Comparison of ENCODE assay signal across 25 cellular contexts in genomic region chr1:6501414-6501813, GRCh38. TPM values are rescaled to one million over a fixed set of nuclear protein-coding genes. Genes with fewer than 3 reads are reported as not detected.
DNase-seq lines count a peak whose midpoint lies in the region; ATAC-seq and TF ChIP-seq lines count a peak whose summit lies in the region.
"Had no signal": no experiment of that assay in that cellular context is flagged by ENCODE, and none has a peak within 500 bp of the region (broad histone marks: within the 10 kb centered on the region; RNA-seq: fewer than 3 reads in every experiment).

No MANE protein-coding gene starts in this region.

- H4K20me1 ChIP-seq in BLaER1 treated with 17β-estradiol and CSF1 and Interleukin-3, amounts not matched to agents 10 nM and 100 nM = peaks cover 0 to 85% (median 12%) of the 10 kb centered on the region in 11 experiments; a peak in 14 of 22 replicates
- H4K20me1 ChIP-seq in IMR-90 (ENCODE audit: insufficient read depth, low read length) (no peaks in the 10 kb centered on the region), OCI-LY7 (ENCODE audit: insufficient read depth, low read length) (no peaks in the 10 kb centered on the region)

- peaks cover 6% of the 10 kb centered on the region for H3K79me2 ChIP-seq in trophoblast cell (ENCODE audit: control insufficient read depth, insufficient read depth, low read length, poor library complexity)
- H3K79me2 ChIP-seq in OCI-LY7 (ENCODE audit: insufficient read depth, low read depth, low read length) = no peaks in the 10 kb centered on the region

- H3K9me2 ChIP-seq in OCI-LY7 (ENCODE audit: insufficient read depth, low read length) = no peaks in the 10 kb centered on the region

- no peak overlapping the region for H2BK15ac ChIP-seq in IMR-90 (ENCODE audit: low read depth, low read length)

- H3K27me3 Mint-ChIP-seq in dendritic cell treated with granulocyte-macrophage colony-stimulating factor and Interleukin-4, amounts not matched to agents 40 ng/mL and 50 ng/mL, for 4 days = peaks cover 65% of the 10 kb centered on the region

- no peaks in the 10 kb centered on the region for H3K36me3 ChIP-seq in BLaER1 treated with 17β-estradiol and CSF1 and Interleukin-3, amounts not matched to agents 10 nM and 100 nM
- H3K36me3 ChIP-seq in IMR-90 (ENCODE audit: control insufficient read depth, insufficient read depth, low read length) (no peaks in the 10 kb centered on the region), trophoblast cell (ENCODE audit: control insufficient read depth in 1 of 2, insufficient read depth in 2 of 2, low read length in 2 of 2) (no peaks in the 10 kb centered on the region), OCI-LY7 (ENCODE audit: insufficient read depth, low read length) (no peaks in the 10 kb centered on the region)
- H3K36me3 ChIP-seq: MG63, thyroid gland had no signal

- intact Hi-C loops in IMR-90 (cut with micrococcal nuclease) (no loop called here), OCI-LY7 (cut with micrococcal nuclease; ENCODE audit: unreplicated experiment) (no loop called here)
- intact Hi-C loops in dendritic cell treated with granulocyte-macrophage colony-stimulating factor and Interleukin-4, amounts not matched to agents 40 ng/mL and 50 ng/mL, for 4 days (cut with micrococcal nuclease) = no loop called here

- TF ChIP-seq CTCF in IMR-90 (conservative IDR thresholded peaks at IDR 0.05; ENCODE audit: low read depth, low read length) = no peak
- no peak for TF ChIP-seq CTCF in OCI-LY7 (conservative IDR thresholded peaks at IDR 0.05; ENCODE audit: low read length)

- peaks cover 54 to 96% (median 82%) of the 10 kb centered on the region in 10 experiments for H3K4me1 ChIP-seq in BLaER1 treated with 17β-estradiol and CSF1 and Interleukin-3, amounts not matched to agents 10 nM and 100 nM
- H3K4me1 ChIP-seq in IMR-90 (ENCODE audit: control insufficient read depth, insufficient read depth, low read length) = peaks cover 4% of the 10 kb centered on the region
- H3K4me1 ChIP-seq in trophoblast cell (ENCODE audit: control insufficient read depth in 1 of 2, insufficient read depth in 2 of 2, low read length in 2 of 2) = peaks cover 19 to 29% of the 10 kb centered on the region in 2 experiments
- no peaks in the 10 kb centered on the region for H3K4me1 ChIP-seq in OCI-LY7 (ENCODE audit: insufficient read depth, low read length, poor library complexity, severe bottlenecking)

- H3K9me3 Mint-ChIP-seq in dendritic cell treated with granulocyte-macrophage colony-stimulating factor and Interleukin-4, amounts not matched to agents 40 ng/mL and 50 ng/mL, for 4 days = no peaks in the 10 kb centered on the region
- H3K9me3 Mint-ChIP-seq: activated CD4-positive, alpha-beta memory T cell treated with anti-CD3 and anti-CD28 coated beads, Interleukin-2, amount 10 ng/mL, durations not matched to agents 7 days and 5 days; CD4-positive, alpha-beta T cell had no signal

- H4K91ac ChIP-seq in IMR-90 (ENCODE audit: insufficient read depth, low read depth, low read length) (no peak overlapping the region; the same call in 1 of the 2 replicates), trophoblast cell (ENCODE audit: low read depth, low read length) (no peak overlapping the region)

- POLR2A ChIA-PET in IMR-90 (lab: Charles Lee; ENCODE audit: unreplicated experiment) (no interaction called here), OCI-LY7 (lab: Charles Lee) (no interaction called here)

- no peak overlapping the region for H2AK9ac ChIP-seq in IMR-90 (replicated peaks; ENCODE audit: low read depth, low read length, poor library complexity)

- no peak overlapping the region for H4K12ac ChIP-seq in trophoblast cell (ENCODE audit: low read depth, low read length)

- H3K36me3 Mint-ChIP-seq in dendritic cell treated with granulocyte-macrophage colony-stimulating factor and Interleukin-4, amounts not matched to agents 40 ng/mL and 50 ng/mL, for 4 days (ENCODE audit: low read depth) = no peaks in the 10 kb centered on the region

- DNase-seq in IMR-90 = no peak
- DNase-seq in trophoblast cell = no peak
- DNase-seq in OCI-LY7 (ENCODE audit: low spot score) = no peak
- no peak for DNase-seq in DMS53 treated with DMSO at 0.1 percent for 48 hours (lab: John Stamatoyannopoulos, UW; ENCODE audit: unreplicated experiment)
- DNase-seq in DMS153 treated with DMSO at 0.1 percent for 48 hours (lab: John Stamatoyannopoulos, UW; ENCODE audit: unreplicated experiment) = no peak
- DNase-seq: activated CD4-positive, alpha-beta memory T cell treated with anti-CD3 and anti-CD28 coated beads, Interleukin-2, amount 10 ng/mL, durations not matched to agents 7 days and 5 days; activated gamma-delta T cell; activated T-cell treated with anti-CD3 and anti-CD28 coated beads for 4 hours; CD4-positive, alpha-beta T cell; dorsolateral prefrontal cortex; glutamatergic neuron; kidney glomerular epithelial cell; mammary epithelial cell; MG63; NCI-H1436; NCI-H2107; PC-3; SHP77; stimulated activated CD4-positive, alpha-beta T cell treated with anti-CD3 and anti-CD28 coated beads, Interleukin-4, amount 100 ng/mL, for 4 hours; stimulated activated naive CD4-positive, alpha-beta T cell had no signal

- H3K9me1 ChIP-seq in IMR-90 (ENCODE audit: insufficient read depth, low read length) = no peaks in the 10 kb centered on the region

- H4K8ac ChIP-seq in IMR-90 (ENCODE audit: low read depth in 2 of 2, low read length in 2 of 2) (no peak overlapping the region), trophoblast cell (ENCODE audit: low read depth, low read length) (no peak overlapping the region)

- peak overlapping the region; percentile 59 for H3K27ac Mint-ChIP-seq in dendritic cell treated with granulocyte-macrophage colony-stimulating factor and Interleukin-4, amounts not matched to agents 40 ng/mL and 50 ng/mL, for 4 days
- H3K27ac Mint-ChIP-seq: activated CD4-positive, alpha-beta memory T cell treated with anti-CD3 and anti-CD28 coated beads, Interleukin-2, amount 10 ng/mL, durations not matched to agents 7 days and 5 days; CD4-positive, alpha-beta T cell had no signal

- peaks cover 65% of the 10 kb centered on the region for H3K4me1 Mint-ChIP-seq in dendritic cell treated with granulocyte-macrophage colony-stimulating factor and Interleukin-4, amounts not matched to agents 40 ng/mL and 50 ng/mL, for 4 days (ENCODE audit: low read depth)

- H3K79me1 ChIP-seq in IMR-90 (ENCODE audit: low read depth in 1 of 2, low read length in 2 of 2) (no peaks in the 10 kb centered on the region), trophoblast cell (ENCODE audit: low read length) (peaks cover 22% of the 10 kb centered on the region)

- H2BK120ac ChIP-seq in IMR-90 (ENCODE audit: low read depth, low read length) (no peak overlapping the region), trophoblast cell (ENCODE audit: insufficient read depth, low read length, poor library complexity) (no peak overlapping the region)

- H2AFZ ChIP-seq in IMR-90 (replicated peaks; ENCODE audit: low read length, poor library complexity) (peak overlapping the region; percentile 43), trophoblast cell (ENCODE audit: insufficient read depth, low read length, poor library complexity) (no peak overlapping the region), OCI-LY7 (ENCODE audit: low read length) (no peak overlapping the region)

- dilution Hi-C loops in IMR-90 (cut with HindIII; ENCODE audit: low sequenced_read_pairs, unreplicated experiment) = no loop called here

- 100% methylated on average over 2 of the region's 9 CpGs; no CpG with 5 or more reads in 1 of the 2 experiments for WGBS in IMR-90 (ENCODE audit: extremely low coverage in 2 of 2, insufficient read length in 1 of 2), 2 experiments
- no CpG with 5 or more reads among the region's 9 CpGs for WGBS in trophoblast cell (ENCODE audit: extremely low coverage, insufficient coverage, insufficient read length)

- no peak overlapping the region for H3K4me3 Mint-ChIP-seq in dendritic cell treated with granulocyte-macrophage colony-stimulating factor and Interleukin-4, amounts not matched to agents 40 ng/mL and 50 ng/mL, for 4 days
- H3K4me3 Mint-ChIP-seq: activated CD4-positive, alpha-beta memory T cell treated with anti-CD3 and anti-CD28 coated beads, Interleukin-2, amount 10 ng/mL, durations not matched to agents 7 days and 5 days; CD4-positive, alpha-beta T cell had no signal

- no peak overlapping the region; the same call in 1 of the 2 replicates for H2AK5ac ChIP-seq in IMR-90 (ENCODE audit: low read depth, low read length)
- H2AK5ac ChIP-seq in trophoblast cell (ENCODE audit: low read length) = peak overlapping the region; percentile 23

- BruUV-seq in IMR-90 (replicated peaks; lab: Mats Ljungman, UMichigan) = no TSS peak
- no TSS peak for BruUV-seq in OCI-LY7 (replicated peaks; lab: Mats Ljungman, UMichigan)

- H2BK12ac ChIP-seq in trophoblast cell (ENCODE audit: low read length) = peak overlapping the region; percentile 42

- H2BK5ac ChIP-seq in IMR-90 (ENCODE audit: low read depth, low read length, poor library complexity, severe bottlenecking) (no peak overlapping the region), trophoblast cell (ENCODE audit: low read depth, low read length, poor library complexity) (no peak overlapping the region)

- H3K9me3 ChIP-seq in BLaER1 treated with 17β-estradiol and CSF1 and Interleukin-3, amounts not matched to agents 10 nM and 100 nM (replicated peaks in 1 of 11) = no peaks in the 10 kb centered on the region
- H3K9me3 ChIP-seq in IMR-90 (ENCODE audit: control insufficient read depth, insufficient read depth, low read length) (no peaks in the 10 kb centered on the region), trophoblast cell (ENCODE audit: insufficient read depth, low read depth, low read length) (peaks cover 2% of the 10 kb centered on the region), OCI-LY7 (ENCODE audit: low read length) (no peaks in the 10 kb centered on the region)
- H3K9me3 ChIP-seq: MG63, thyroid gland had no signal

- no peak overlapping the region for H3K56ac ChIP-seq in IMR-90 (ENCODE audit: extremely low read depth, insufficient read depth, low read length)

- TF ChIP-seq POLR2A in IMR-90 (IDR thresholded peaks at IDR 0.05; ENCODE audit: low read depth, low read length) = no peak

- ATAC-seq in IMR-90 (ENCODE audit: low read depth) = no peak
- ATAC-seq: PC-3 had no signal

- peaks cover 0 to 85% (median 6%) of the 10 kb centered on the region in 11 experiments; a peak in 17 of 22 replicates for H3K27me3 ChIP-seq in BLaER1 treated with 17β-estradiol and CSF1 and Interleukin-3, amounts not matched to agents 10 nM and 100 nM
- peaks cover 7% of the 10 kb centered on the region for H3K27me3 ChIP-seq in IMR-90 (ENCODE audit: control insufficient read depth, insufficient read depth, low read length)
- H3K27me3 ChIP-seq in trophoblast cell (ENCODE audit: insufficient read depth, low read length) = no peaks in the 10 kb centered on the region
- H3K27me3 ChIP-seq: MG63, thyroid gland had no signal

- CTCF ChIA-PET in IMR-90 (lab: Yijun Ruan, JAX) = interaction anchor here (0.6 kb wide), 1 partner anchor 21 kb away, joined by 4 read pairs; no protein-coding TSS in a partner anchor
- CTCF ChIA-PET in OCI-LY7 (lab: Charles Lee; ENCODE audit: unreplicated experiment) = no interaction called here

- no peak overlapping the region for H4K5ac ChIP-seq in IMR-90 (ENCODE audit: low read depth, low read length)

- in situ Hi-C loops in IMR-90 (cut with MboI; ENCODE audit: low sequenced_read_pairs) = no loop called here

- no peak overlapping the region for H3K18ac ChIP-seq in IMR-90 (ENCODE audit: low read depth, low read length)
- no peak overlapping the region for H3K18ac ChIP-seq in trophoblast cell (ENCODE audit: low read length)

- no peak overlapping the region for H3K27ac ChIP-seq in BLaER1 treated with 17β-estradiol and CSF1 and Interleukin-3, amounts not matched to agents 10 nM and 100 nM
- H3K27ac ChIP-seq in IMR-90 (ENCODE audit: insufficient read depth, low read length) (no peak overlapping the region), trophoblast cell (ENCODE audit: low read depth, low read length) (no peak overlapping the region), OCI-LY7 (ENCODE audit: low read depth, low read length, poor library complexity, severe bottlenecking) (no peak overlapping the region)

- H3K4ac ChIP-seq in IMR-90 (ENCODE audit: low read depth, low read length) (no peak overlapping the region), trophoblast cell (ENCODE audit: low read depth, low read length) (no peak overlapping the region)

- peak overlapping the region; percentile 78 to 96 (median 84) for H3K4me2 ChIP-seq in BLaER1 treated with 17β-estradiol and CSF1 and Interleukin-3, amounts not matched to agents 10 nM and 100 nM
- no peak overlapping the region for H3K4me2 ChIP-seq in IMR-90 (ENCODE audit: low read depth, low read length)
- no peak overlapping the region for H3K4me2 ChIP-seq in trophoblast cell (ENCODE audit: low read length)
- H3K4me2 ChIP-seq in OCI-LY7 (ENCODE audit: low read length) = no peak overlapping the region

- no peak overlapping the region for H2BK20ac ChIP-seq in IMR-90 (ENCODE audit: low read depth, low read length)

- H3K23ac ChIP-seq in IMR-90 (ENCODE audit: low read depth, low read length) = no peak overlapping the region
- H3K23ac ChIP-seq in trophoblast cell (ENCODE audit: low read length) = no peak overlapping the region

- H3K4me3 ChIP-seq in BLaER1 treated with 17β-estradiol and CSF1 and Interleukin-3, amounts not matched to agents 10 nM and 100 nM = no peak overlapping the region
- H3K4me3 ChIP-seq in IMR-90 (ENCODE audit: insufficient read depth, low read depth, low read length) = no peak overlapping the region
- no peak overlapping the region for H3K4me3 ChIP-seq in trophoblast cell (ENCODE audit: low read depth, low read length)
- H3K4me3 ChIP-seq in OCI-LY7 (ENCODE audit: low read depth, low read length, poor library complexity, severe bottlenecking) = no peak overlapping the region
- H3K4me3 ChIP-seq: MG63, thyroid gland had no signal

- no peak overlapping the region for H3K14ac ChIP-seq in IMR-90 (replicated peaks; ENCODE audit: low read depth, low read length)
- no peak overlapping the region for H3K14ac ChIP-seq in trophoblast cell (ENCODE audit: low read length)

- no peak overlapping the region for H3K9ac ChIP-seq in BLaER1 treated with 17β-estradiol and CSF1 and Interleukin-3, amounts not matched to agents 10 nM and 100 nM
- H3K9ac ChIP-seq in IMR-90 (ENCODE audit: low read depth, low read length) (no peak overlapping the region), trophoblast cell (ENCODE audit: low read length) (no peak overlapping the region)

- TF ChIP-seq RAD21 in IMR-90 (IDR thresholded peaks at IDR 0.05; ENCODE audit: low read length) = no peak

RNA-seq across cellular contexts. Expression of gene PLEKHG5, which starts 9.9 kb away (rescaled TPM):
- total RNA-seq in IMR-90 (2012; rRNA removed) (4.8 and 5.0 TPM in 2 replicates), OCI-LY7 (2022) (1.7 and 2.4 TPM in 2 replicates)
- polyA plus RNA-seq in IMR-90 (2012; rRNA removed) = 11.6 and 13.7 TPM in 2 replicates
- polyA plus RNA-seq in IMR-90 (2012; cell fraction: cytosol; rRNA removed) = 4.8 and 7.8 TPM in 2 replicates
- 61.6 and 111 TPM in 2 replicates for polyA plus RNA-seq in IMR-90 (2012; cell fraction: nucleus; rRNA removed; ENCODE audit: low replicate concordance)
- polyA plus RNA-seq in trophoblast cell (2013) = 31.1 and 31.3 TPM in 2 replicates
- 0.67 and 1.6 TPM in 2 replicates for total RNA-seq in OCI-LY7 (2014; rRNA removed; shearing (Covaris generic))

RNA-seq across cellular contexts. Expression of gene TNFRSF25, which starts 35.4 kb away (rescaled TPM):
- total RNA-seq in IMR-90 (2012; rRNA removed) = 0.83 and 1.3 TPM in 2 replicates
- polyA plus RNA-seq in IMR-90 (2012; rRNA removed) = 11.2 and 14.5 TPM in 2 replicates
- polyA plus RNA-seq in IMR-90 (2012; cell fraction: cytosol; rRNA removed) = 6.5 and 7.5 TPM in 2 replicates
- polyA plus RNA-seq in IMR-90 (2012; cell fraction: nucleus; rRNA removed; ENCODE audit: low replicate concordance) = 119 and 293 TPM in 2 replicates
- polyA plus RNA-seq in trophoblast cell (2013) = 22.6 and 23.0 TPM in 2 replicates
- total RNA-seq in OCI-LY7 (2014; rRNA removed; shearing (Covaris generic)) = 1.7 and 2.8 TPM in 2 replicates
- total RNA-seq in OCI-LY7 (2022) = 0.65 and 1.7 TPM in 2 replicates

RNA-seq across cellular contexts. Expression of gene NOL9, which starts 52.9 kb away (rescaled TPM):
- total RNA-seq in IMR-90 (2012; rRNA removed) (19.2 and 21.4 TPM in 2 replicates), OCI-LY7 (2022) (58.8 and 65.5 TPM in 2 replicates)
- polyA plus RNA-seq in IMR-90 (2012; rRNA removed) = 12.4 and 13.0 TPM in 2 replicates
- 4.2 and 5.3 TPM in 2 replicates for polyA plus RNA-seq in IMR-90 (2012; cell fraction: cytosol; rRNA removed)
- 7.7 and 27.7 TPM in 2 replicates for polyA plus RNA-seq in IMR-90 (2012; cell fraction: nucleus; rRNA removed; ENCODE audit: low replicate concordance)
- polyA plus RNA-seq in trophoblast cell (2013) = 12.2 and 12.5 TPM in 2 replicates
- 30.7 and 39.1 TPM in 2 replicates for total RNA-seq in OCI-LY7 (2014; rRNA removed; shearing (Covaris generic))

RNA-seq across cellular contexts. Expression of gene TAS1R1, which starts 53.7 kb away (rescaled TPM):
- total RNA-seq in IMR-90 (2012; rRNA removed) = not detected in 2 replicates
- polyA plus RNA-seq in IMR-90 (2012; rRNA removed) = 0.05 and 0.10 TPM in 2 replicates
- polyA plus RNA-seq in IMR-90 (2012; cell fraction: cytosol; rRNA removed) = 0.05 TPM in 1 of 2 replicates, not detected in the other
- polyA plus RNA-seq in IMR-90 (2012; cell fraction: nucleus; rRNA removed; ENCODE audit: low replicate concordance) = 0.09 and 0.15 TPM in 2 replicates
- not detected in 2 replicates for polyA plus RNA-seq in trophoblast cell (2013)
- not detected in 2 replicates for total RNA-seq in OCI-LY7 (2014; rRNA removed; shearing (Covaris generic))
- total RNA-seq in OCI-LY7 (2022) = 0.11 TPM in 1 of 2 replicates, not detected in the other
- total RNA-seq: CD4-positive, alpha-beta T cell; endothelial cell of umbilical vein; NCI-H460; PC-3; thyroid gland had no signal
- polyA plus RNA-seq: endothelial cell of umbilical vein had no signal

Comparison
In these comparisons a context has a peak if more than half of its experiments do, and no peak if none do; other contexts are left out.
1. H3K4me2 ChIP-seq: peak in BLaER1 treated with 17β-estradiol and CSF1 and Interleukin-3, amounts not matched to agents 10 nM and 100 nM (11 of 11); none in IMR-90 (single experiment), trophoblast cell (single experiment) and OCI-LY7 (single experiment).